1 cellular context compared by ENCODE assay signal in the genomic region with DNA sequence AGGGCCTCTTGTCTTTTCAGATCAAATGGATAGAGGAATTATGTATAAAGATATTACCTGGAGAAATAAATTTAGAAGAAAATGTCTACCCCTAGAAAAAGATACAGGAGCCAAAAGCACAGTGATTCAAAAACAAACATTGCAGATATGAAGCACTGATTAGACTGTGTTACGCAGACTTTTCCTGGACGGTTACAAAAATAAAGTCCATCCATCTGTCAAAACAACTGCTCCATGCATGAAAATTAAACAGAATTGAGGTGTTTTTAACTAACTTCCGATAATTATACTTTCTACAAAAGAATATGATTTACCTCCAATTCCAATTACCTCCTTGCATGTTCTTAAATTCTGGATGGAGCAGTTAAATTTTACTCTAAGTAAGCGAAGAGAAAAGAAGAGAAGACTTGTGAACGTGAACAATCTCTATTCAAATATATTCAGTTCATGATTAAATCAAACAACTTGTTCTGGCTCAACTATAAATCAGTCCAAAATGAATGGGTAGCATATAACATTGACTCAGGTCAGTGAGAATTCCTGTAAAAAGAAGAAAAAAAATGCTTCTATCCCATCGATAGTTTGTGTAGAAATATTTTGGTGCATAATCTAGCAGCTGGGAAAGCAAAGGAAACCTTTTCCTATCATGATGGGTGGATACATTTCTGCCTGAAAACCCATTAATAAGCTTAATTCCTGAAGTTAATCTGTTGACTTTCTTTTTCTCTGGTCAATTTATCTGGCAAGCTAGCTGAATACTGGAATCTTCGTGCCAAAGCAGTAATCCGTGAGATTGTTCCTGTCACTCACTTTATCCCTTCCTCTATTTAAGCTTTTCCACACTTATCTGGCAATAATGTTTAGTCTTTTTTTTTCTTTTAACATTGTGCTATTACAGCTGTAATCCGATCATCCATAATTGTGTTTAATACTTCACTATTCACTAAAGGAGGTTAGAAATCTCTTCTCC.
TF ChIP-seq lines count a peak whose summit lies in the region.

No MANE protein-coding gene starts in this region.

TF ChIP-seq in GM23338, 12 proteins besides CTCF, POLR2A, EP300 and RAD21:
- TF ChIP-seq, protein P1, sequence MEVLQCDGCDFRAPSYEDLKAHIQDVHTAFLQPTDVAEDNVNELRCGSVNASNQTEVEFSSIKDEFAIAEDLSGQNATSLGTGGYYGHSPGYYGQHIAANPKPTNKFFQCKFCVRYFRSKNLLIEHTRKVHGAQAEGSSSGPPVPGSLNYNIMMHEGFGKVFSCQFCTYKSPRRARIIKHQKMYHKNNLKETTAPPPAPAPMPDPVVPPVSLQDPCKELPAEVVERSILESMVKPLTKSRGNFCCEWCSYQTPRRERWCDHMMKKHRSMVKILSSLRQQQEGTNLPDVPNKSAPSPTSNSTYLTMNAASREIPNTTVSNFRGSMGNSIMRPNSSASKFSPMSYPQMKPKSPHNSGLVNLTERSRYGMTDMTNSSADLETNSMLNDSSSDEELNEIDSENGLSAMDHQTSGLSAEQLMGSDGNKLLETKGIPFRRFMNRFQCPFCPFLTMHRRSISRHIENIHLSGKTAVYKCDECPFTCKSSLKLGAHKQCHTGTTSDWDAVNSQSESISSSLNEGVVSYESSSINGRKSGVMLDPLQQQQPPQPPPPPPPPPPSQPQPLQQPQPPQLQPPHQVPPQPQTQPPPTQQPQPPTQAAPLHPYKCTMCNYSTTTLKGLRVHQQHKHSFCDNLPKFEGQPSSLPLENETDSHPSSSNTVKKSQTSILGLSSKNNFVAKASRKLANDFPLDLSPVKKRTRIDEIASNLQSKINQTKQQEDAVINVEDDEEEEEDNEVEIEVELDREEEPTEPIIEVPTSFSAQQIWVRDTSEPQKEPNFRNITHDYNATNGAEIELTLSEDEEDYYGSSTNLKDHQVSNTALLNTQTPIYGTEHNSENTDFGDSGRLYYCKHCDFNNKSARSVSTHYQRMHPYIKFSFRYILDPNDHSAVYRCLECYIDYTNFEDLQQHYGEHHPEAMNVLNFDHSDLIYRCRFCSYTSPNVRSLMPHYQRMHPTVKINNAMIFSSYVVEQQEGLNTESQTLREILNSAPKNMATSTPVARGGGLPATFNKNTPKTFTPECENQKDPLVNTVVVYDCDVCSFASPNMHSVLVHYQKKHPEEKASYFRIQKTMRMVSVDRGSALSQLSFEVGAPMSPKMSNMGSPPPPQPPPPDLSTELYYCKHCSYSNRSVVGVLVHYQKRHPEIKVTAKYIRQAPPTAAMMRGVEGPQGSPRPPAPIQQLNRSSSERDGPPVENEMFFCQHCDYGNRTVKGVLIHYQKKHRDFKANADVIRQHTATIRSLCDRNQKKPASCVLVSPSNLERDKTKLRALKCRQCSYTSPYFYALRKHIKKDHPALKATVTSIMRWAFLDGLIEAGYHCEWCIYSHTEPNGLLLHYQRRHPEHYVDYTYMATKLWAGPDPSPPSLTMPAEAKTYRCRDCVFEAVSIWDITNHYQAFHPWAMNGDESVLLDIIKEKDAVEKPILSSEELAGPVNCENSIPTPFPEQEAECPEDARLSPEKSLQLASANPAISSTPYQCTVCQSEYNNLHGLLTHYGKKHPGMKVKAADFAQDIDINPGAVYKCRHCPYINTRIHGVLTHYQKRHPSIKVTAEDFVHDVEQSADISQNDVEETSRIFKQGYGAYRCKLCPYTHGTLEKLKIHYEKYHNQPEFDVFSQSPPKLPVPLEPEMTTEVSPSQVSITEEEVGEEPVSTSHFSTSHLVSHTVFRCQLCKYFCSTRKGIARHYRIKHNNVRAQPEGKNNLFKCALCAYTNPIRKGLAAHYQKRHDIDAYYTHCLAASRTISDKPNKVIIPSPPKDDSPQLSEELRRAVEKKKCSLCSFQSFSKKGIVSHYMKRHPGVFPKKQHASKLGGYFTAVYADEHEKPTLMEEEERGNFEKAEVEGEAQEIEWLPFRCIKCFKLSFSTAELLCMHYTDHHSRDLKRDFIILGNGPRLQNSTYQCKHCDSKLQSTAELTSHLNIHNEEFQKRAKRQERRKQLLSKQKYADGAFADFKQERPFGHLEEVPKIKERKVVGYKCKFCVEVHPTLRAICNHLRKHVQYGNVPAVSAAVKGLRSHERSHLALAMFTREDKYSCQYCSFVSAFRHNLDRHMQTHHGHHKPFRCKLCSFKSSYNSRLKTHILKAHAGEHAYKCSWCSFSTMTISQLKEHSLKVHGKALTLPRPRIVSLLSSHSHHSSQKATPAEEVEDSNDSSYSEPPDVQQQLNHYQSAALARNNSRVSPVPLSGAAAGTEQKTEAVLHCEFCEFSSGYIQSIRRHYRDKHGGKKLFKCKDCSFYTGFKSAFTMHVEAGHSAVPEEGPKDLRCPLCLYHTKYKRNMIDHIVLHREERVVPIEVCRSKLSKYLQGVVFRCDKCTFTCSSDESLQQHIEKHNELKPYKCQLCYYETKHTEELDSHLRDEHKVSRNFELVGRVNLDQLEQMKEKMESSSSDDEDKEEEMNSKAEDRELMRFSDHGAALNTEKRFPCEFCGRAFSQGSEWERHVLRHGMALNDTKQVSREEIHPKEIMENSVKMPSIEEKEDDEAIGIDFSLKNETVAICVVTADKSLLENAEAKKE (CRISPR knock-in tag; IDR thresholded peaks at IDR 0.05) = no peak
- no peak for TF ChIP-seq EZH2 (IDR thresholded peaks at IDR 0.05; ENCODE audit: low read depth, unreplicated experiment)
- TF ChIP-seq ZNF331 (CRISPR knock-in tag; IDR thresholded peaks at IDR 0.05; ENCODE audit: low read depth) = no peak
- TF ChIP-seq CREB1 (CRISPR knock-in tag; IDR thresholded peaks at IDR 0.05; ENCODE audit: low read depth) = no peak
- no peak for TF ChIP-seq EZH2phosphoT487 (IDR thresholded peaks at IDR 0.05; ENCODE audit: unreplicated experiment)
- TF ChIP-seq, protein P2, sequence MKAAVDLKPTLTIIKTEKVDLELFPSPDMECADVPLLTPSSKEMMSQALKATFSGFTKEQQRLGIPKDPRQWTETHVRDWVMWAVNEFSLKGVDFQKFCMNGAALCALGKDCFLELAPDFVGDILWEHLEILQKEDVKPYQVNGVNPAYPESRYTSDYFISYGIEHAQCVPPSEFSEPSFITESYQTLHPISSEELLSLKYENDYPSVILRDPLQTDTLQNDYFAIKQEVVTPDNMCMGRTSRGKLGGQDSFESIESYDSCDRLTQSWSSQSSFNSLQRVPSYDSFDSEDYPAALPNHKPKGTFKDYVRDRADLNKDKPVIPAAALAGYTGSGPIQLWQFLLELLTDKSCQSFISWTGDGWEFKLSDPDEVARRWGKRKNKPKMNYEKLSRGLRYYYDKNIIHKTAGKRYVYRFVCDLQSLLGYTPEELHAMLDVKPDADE (IDR thresholded peaks at IDR 0.05) = no peak
- no peak for TF ChIP-seq NANOG (IDR thresholded peaks at IDR 0.05; ENCODE audit: borderline replicate concordance)
- no peak for TF ChIP-seq JUNB (IDR thresholded peaks at IDR 0.05; ENCODE audit: unreplicated experiment)
- TF ChIP-seq POLR2AphosphoS5 (IDR thresholded peaks at IDR 0.05; ENCODE audit: low read depth) = no peak
- TF ChIP-seq STAT1 (IDR thresholded peaks at IDR 0.05; ENCODE audit: unreplicated experiment) = no peak
- no peak for TF ChIP-seq ZNF114 (CRISPR knock-in tag; IDR thresholded peaks at IDR 0.05)
- TF ChIP-seq, protein P3, sequence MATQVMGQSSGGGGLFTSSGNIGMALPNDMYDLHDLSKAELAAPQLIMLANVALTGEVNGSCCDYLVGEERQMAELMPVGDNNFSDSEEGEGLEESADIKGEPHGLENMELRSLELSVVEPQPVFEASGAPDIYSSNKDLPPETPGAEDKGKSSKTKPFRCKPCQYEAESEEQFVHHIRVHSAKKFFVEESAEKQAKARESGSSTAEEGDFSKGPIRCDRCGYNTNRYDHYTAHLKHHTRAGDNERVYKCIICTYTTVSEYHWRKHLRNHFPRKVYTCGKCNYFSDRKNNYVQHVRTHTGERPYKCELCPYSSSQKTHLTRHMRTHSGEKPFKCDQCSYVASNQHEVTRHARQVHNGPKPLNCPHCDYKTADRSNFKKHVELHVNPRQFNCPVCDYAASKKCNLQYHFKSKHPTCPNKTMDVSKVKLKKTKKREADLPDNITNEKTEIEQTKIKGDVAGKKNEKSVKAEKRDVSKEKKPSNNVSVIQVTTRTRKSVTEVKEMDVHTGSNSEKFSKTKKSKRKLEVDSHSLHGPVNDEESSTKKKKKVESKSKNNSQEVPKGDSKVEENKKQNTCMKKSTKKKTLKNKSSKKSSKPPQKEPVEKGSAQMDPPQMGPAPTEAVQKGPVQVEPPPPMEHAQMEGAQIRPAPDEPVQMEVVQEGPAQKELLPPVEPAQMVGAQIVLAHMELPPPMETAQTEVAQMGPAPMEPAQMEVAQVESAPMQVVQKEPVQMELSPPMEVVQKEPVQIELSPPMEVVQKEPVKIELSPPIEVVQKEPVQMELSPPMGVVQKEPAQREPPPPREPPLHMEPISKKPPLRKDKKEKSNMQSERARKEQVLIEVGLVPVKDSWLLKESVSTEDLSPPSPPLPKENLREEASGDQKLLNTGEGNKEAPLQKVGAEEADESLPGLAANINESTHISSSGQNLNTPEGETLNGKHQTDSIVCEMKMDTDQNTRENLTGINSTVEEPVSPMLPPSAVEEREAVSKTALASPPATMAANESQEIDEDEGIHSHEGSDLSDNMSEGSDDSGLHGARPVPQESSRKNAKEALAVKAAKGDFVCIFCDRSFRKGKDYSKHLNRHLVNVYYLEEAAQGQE (IDR thresholded peaks at IDR 0.05; ENCODE audit: unreplicated experiment) = no peak
